In the genomic region with DNA sequence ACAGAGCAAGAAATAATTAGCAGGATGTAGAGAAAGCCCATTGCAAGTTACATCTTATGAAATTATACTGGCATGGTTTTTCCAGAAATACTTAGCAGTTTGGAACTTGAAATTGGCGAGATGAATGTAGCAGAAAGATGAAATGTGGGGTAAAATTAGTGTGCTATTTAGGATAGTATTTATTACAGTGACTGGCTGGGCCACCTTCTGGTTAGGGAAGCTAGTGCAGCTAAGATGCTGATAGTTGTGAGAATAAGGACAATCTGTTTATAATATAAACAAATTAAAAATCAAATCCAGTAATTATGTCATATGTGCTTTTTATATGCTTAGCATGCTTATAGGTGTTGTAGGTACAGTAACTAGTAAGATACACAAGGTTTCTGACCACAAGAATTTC, we compare ENCODE assay signal across 8 cellular contexts.
DNase-seq lines count a peak whose midpoint lies in the region; ATAC-seq and TF ChIP-seq lines count a peak whose summit lies in the region.

No MANE protein-coding gene starts in this region.

- in situ Hi-C loops in astrocyte of the cerebellum (cut with HindIII; ENCODE audit: low sequenced_read_pairs) (no loop called here), KBM-7 (cut with MboI; ENCODE audit: low pct_unique_long_range_greater_than_20kb, low sequenced_read_pairs) (no loop called here)

- H3K4me3 ChIP-seq in astrocyte of the cerebellum (ENCODE audit: low read depth, low read length) (no peak overlapping the region), mesendoderm (ENCODE audit: low read length) (no peak overlapping the region)

- no peak overlapping the region for H3K27ac ChIP-seq in mesendoderm (ENCODE audit: low read depth, low read length)

- no peaks in the 10 kb centered on the region for H3K27me3 ChIP-seq in mesendoderm (ENCODE audit: insufficient read depth, low read length, poor library complexity)

- H3K79me2 ChIP-seq in mesendoderm (ENCODE audit: control insufficient read depth, insufficient read depth, low read length), result no peaks in the 10 kb centered on the region

- peak; percentile 30 for DNase-seq in EL
- DNase-seq in astrocyte of the cerebellum (ENCODE audit: low read depth), result peak; percentile 19
- peak; percentile 24 for DNase-seq in mesendoderm
- DNase-seq in stimulated activated CD4-positive, alpha-beta T cell treated with anti-CD3 and anti-CD28 coated beads, Interleukin-4, amount 100 ng/mL, for 4 hours, result no peak
- no peak for DNase-seq in KBM-7
- DNase-seq in T-helper 9 cell, result no peak

- H3K18ac ChIP-seq in mesendoderm (ENCODE audit: low read length), result no peak overlapping the region

- H3K56ac ChIP-seq in mesendoderm (ENCODE audit: low read length), result no peak overlapping the region

- peak; percentile 57 for ATAC-seq in HG02870 (IDR thresholded peaks at IDR 0.05; ENCODE audit: unreplicated experiment)
- ATAC-seq in HG02610 (IDR thresholded peaks at IDR 0.05; ENCODE audit: unreplicated experiment), result no peak

- H2BK15ac ChIP-seq in mesendoderm (replicated peaks; ENCODE audit: low read depth), result no peak overlapping the region

- no peak overlapping the region for H4K5ac ChIP-seq in mesendoderm (ENCODE audit: low read length)

- H2BK5ac ChIP-seq in mesendoderm (ENCODE audit: low read length), result no peak overlapping the region

- TF ChIP-seq CTCF in astrocyte of the cerebellum (IDR thresholded peaks at IDR 0.05; ENCODE audit: low read depth, low read length, missing control alignments), result peak; percentile 77

- no peak overlapping the region for H3K9ac ChIP-seq in mesendoderm (ENCODE audit: low read length)

- no peak overlapping the region for H3K4me2 ChIP-seq in mesendoderm (ENCODE audit: low read length)

- no peak overlapping the region for H2AK5ac ChIP-seq in mesendoderm (ENCODE audit: low read length)

- H3K36me3 ChIP-seq in mesendoderm (ENCODE audit: control insufficient read depth, insufficient read depth, low read length), result no peaks in the 10 kb centered on the region

- WGBS in mesendoderm (ENCODE audit: extremely low coverage, insufficient coverage, low lambda C conversion rate), result no CpG with 5 or more reads among the region's 1 CpG

- H3K4ac ChIP-seq in mesendoderm (ENCODE audit: low read depth, low read length), result no peak overlapping the region

- H4K8ac ChIP-seq in mesendoderm (ENCODE audit: low read depth, low read length), result no peak overlapping the region

- H3K79me1 ChIP-seq in mesendoderm (ENCODE audit: low read length), result no peaks in the 10 kb centered on the region

- no peak overlapping the region for H3K23ac ChIP-seq in mesendoderm (ENCODE audit: low read length)

- H2BK120ac ChIP-seq in mesendoderm (ENCODE audit: low read depth, low read length), result no peak overlapping the region

- H3K4me1 ChIP-seq in mesendoderm (ENCODE audit: control insufficient read depth, low read depth, low read length), result peaks cover 3% of the 10 kb centered on the region

Comparison
In these comparisons a context has a peak if more than half of its experiments do, and no peak if none do; other contexts are left out.
1. DNase-seq: peak in EL (single experiment), astrocyte of the cerebellum (single experiment) and mesendoderm (single experiment); none in stimulated activated CD4-positive, alpha-beta T cell treated with anti-CD3 and anti-CD28 coated beads, Interleukin-4, amount 100 ng/mL, for 4 hours (0 of 2), KBM-7 (single experiment) and T-helper 9 cell (single experiment).